8 cellular contexts compared by ENCODE assay signal in genomic region chr16:79093554-79093967, GRCh38.
DNase-seq lines count a peak whose midpoint lies in the region; ATAC-seq and TF ChIP-seq lines count a peak whose summit lies in the region.

No MANE protein-coding gene starts in this region.

- H3K79me2 ChIP-seq in smooth muscle cell (ENCODE audit: low read depth), result no peaks in the 10 kb centered on the region

- no peaks in the 10 kb centered on the region for H3F3A ChIP-seq in smooth muscle cell (ENCODE audit: low read depth)

- TF ChIP-seq CTCF in smooth muscle cell (IDR thresholded peaks at IDR 0.05; ENCODE audit: borderline replicate concordance, insufficient read depth, poor library complexity, severe bottlenecking), result no peak
- TF ChIP-seq CTCF in dorsolateral prefrontal cortex (IDR thresholded peaks at IDR 0.05 in 54 of 56, conservative IDR thresholded peaks at IDR 0.05 in 2 of 56; ENCODE audit: low read depth in 1 of 56, partially characterized antibody in 56 of 56), result no peak

- H3K27ac ChIP-seq in smooth muscle cell (ENCODE audit: low read depth) (no peak overlapping the region), dorsolateral prefrontal cortex (no peak overlapping the region)

- ATAC-seq in GM19351 (IDR thresholded peaks at IDR 0.05; ENCODE audit: unreplicated experiment) (peak; percentile 54), GM18517 (IDR thresholded peaks at IDR 0.05; ENCODE audit: unreplicated experiment) (no peak)
- ATAC-seq in activated naive CD8-positive, alpha-beta T cell treated with anti-CD3 and anti-CD28 coated beads, Interleukin-2, amount 50 U/mL, for 24 hours, result peak; percentile 60

- H3K36me3 Mint-ChIP-seq in activated naive CD8-positive, alpha-beta T cell treated with anti-CD3 and anti-CD28 coated beads, Interleukin-2, amount 50 U/mL, for 24 hours (ENCODE audit: low read depth), result peaks cover 16% of the 10 kb centered on the region

- H3K4me1 Mint-ChIP-seq in activated naive CD8-positive, alpha-beta T cell treated with anti-CD3 and anti-CD28 coated beads, Interleukin-2, amount 50 U/mL, for 24 hours, result peaks cover 67% of the 10 kb centered on the region

- H3K27ac Mint-ChIP-seq in activated naive CD8-positive, alpha-beta T cell treated with anti-CD3 and anti-CD28 coated beads, Interleukin-2, amount 50 U/mL, for 24 hours, result peak overlapping the region; percentile 71

- no peaks in the 10 kb centered on the region for H3K36me3 ChIP-seq in smooth muscle cell (ENCODE audit: low read depth)

- peaks cover 18% of the 10 kb centered on the region for H3K27me3 Mint-ChIP-seq in activated naive CD8-positive, alpha-beta T cell treated with anti-CD3 and anti-CD28 coated beads, Interleukin-2, amount 50 U/mL, for 24 hours

- H3K9me3 ChIP-seq in smooth muscle cell (replicated peaks; ENCODE audit: low read depth), result no peaks in the 10 kb centered on the region

- H2AFZ ChIP-seq in smooth muscle cell (ENCODE audit: low read depth), result no peak overlapping the region

- H3K27me3 ChIP-seq in smooth muscle cell (ENCODE audit: low read depth) (no peaks in the 10 kb centered on the region), dorsolateral prefrontal cortex (peaks cover 0 to 4% (median 0%) of the 10 kb centered on the region in 45 donors)

- H3K4me3 ChIP-seq in smooth muscle cell (no peak overlapping the region), dorsolateral prefrontal cortex (no peak overlapping the region)

- 88% methylated on average over 10 of the region's 10 CpGs for WGBS in smooth muscle cell (ENCODE audit: low lambda C conversion rate)

- peaks cover 7% of the 10 kb centered on the region for H3K9me3 Mint-ChIP-seq in activated naive CD8-positive, alpha-beta T cell treated with anti-CD3 and anti-CD28 coated beads, Interleukin-2, amount 50 U/mL, for 24 hours

- intact Hi-C loops in dorsolateral prefrontal cortex (cut with DNase I), result loop anchor here in 1 of 2 donors (10.0 kb wide), 1 partner anchor 511 kb away; the partner anchor contains the start of gene MAF

- peak; percentile 94 for DNase-seq in SKM-1 treated with dmso at 0.1 percent for 144 hours (lab: John Stamatoyannopoulos, UW; ENCODE audit: unreplicated experiment)
- DNase-seq in activated naive CD8-positive, alpha-beta T cell treated with anti-CD3 and anti-CD28 coated beads, Interleukin-2, amount 50 U/mL, for 24 hours, result peak; percentile 64
- peak; percentile 43 to 60 for DNase-seq in stimulated activated CD4-positive, alpha-beta T cell treated with anti-CD3 and anti-CD28 coated beads, Interleukin-2, amount 100 ng/mL, for 24 hours
- no peak for DNase-seq in smooth muscle cell (lab: John Stamatoyannopoulos, UW; ENCODE audit: unreplicated experiment)
- no peak for DNase-seq in HK-2 (ENCODE audit: unreplicated experiment)
- no peak for DNase-seq in dorsolateral prefrontal cortex

- no peak overlapping the region for H3K9ac ChIP-seq in smooth muscle cell (ENCODE audit: low read depth)

- H3K4me3 Mint-ChIP-seq in activated naive CD8-positive, alpha-beta T cell treated with anti-CD3 and anti-CD28 coated beads, Interleukin-2, amount 50 U/mL, for 24 hours, result peak overlapping the region; percentile 30

- H3K4me1 ChIP-seq in smooth muscle cell (ENCODE audit: low read depth), result peaks cover 11% of the 10 kb centered on the region

- H3K4me2 ChIP-seq in smooth muscle cell, result no peak overlapping the region

- H4K20me1 ChIP-seq in smooth muscle cell (ENCODE audit: low read depth), result no peaks in the 10 kb centered on the region

Comparison
In these comparisons a context has a peak if more than half of its experiments do, and no peak if none do; other contexts are left out.
1. DNase-seq: peak in SKM-1 treated with dmso at 0.1 percent for 144 hours (single experiment), activated naive CD8-positive, alpha-beta T cell treated with anti-CD3 and anti-CD28 coated beads, Interleukin-2, amount 50 U/mL, for 24 hours (single experiment) and stimulated activated CD4-positive, alpha-beta T cell treated with anti-CD3 and anti-CD28 coated beads, Interleukin-2, amount 100 ng/mL, for 24 hours (2 of 2); none in smooth muscle cell (single experiment), HK-2 (single experiment) and dorsolateral prefrontal cortex (0 of 10).